Comparison of ENCODE assay signal across 12 cellular contexts in genomic region chr3:46369675-46370132, GRCh38. TPM values are rescaled to one million over a fixed set of nuclear protein-coding genes. Genes with fewer than 3 reads are reported as not detected.
A peak's percentile ranks its signal among the peaks of the same experiment; 100 is the strongest.
DNase-seq lines count a peak whose midpoint lies in the region; ATAC-seq and TF ChIP-seq lines count a peak whose summit lies in the region.
"Had no signal": no experiment of that assay in that cellular context is flagged by ENCODE, and none has a peak within 500 bp of the region (broad histone marks: within the 10 kb centered on the region; RNA-seq: fewer than 3 reads in every experiment).

No MANE protein-coding gene starts in this region.

- CTCF ChIA-PET in activated CD4-positive, alpha-beta T cell treated with anti-CD3 and anti-CD28 coated beads for 36 hours (lab: Charles Lee) = interaction anchor here (0.6 to 5.9 kb wide), 25 partner anchors 9 to 1426 kb away, joined by 3 to 49 read pairs (median 5); partner anchors contain the start of genes CCR2 and CXCR6

- no peaks in the 10 kb centered on the region for H3K4me1 ChIP-seq in gastrocnemius medialis

- DNase-seq in activated CD4-positive, alpha-beta T cell treated with anti-CD3 and anti-CD28 coated beads for 36 hours = peak; percentile 63
- no peak for DNase-seq in activated CD4-positive, alpha-beta T cell treated with anti-CD3 and anti-CD28 coated beads, Interleukin-2, amount 50 U/mL, for 1 hour
- DNase-seq in NCI-H146 (lab: John Stamatoyannopoulos, UW) (no peak), germinal center (ENCODE audit: low spot score) (no peak), gastrocnemius medialis (no peak)
- DNase-seq: foreskin keratinocyte, NCI-H1694, SK-N-SH had no signal

- intact Hi-C loops in activated CD4-positive, alpha-beta T cell treated with anti-CD3 and anti-CD28 coated beads for 36 hours (cut with DNase I, micrococcal nuclease) = loop anchor here (1.0 to 10.0 kb wide), 16 partner anchors 9 to 509 kb away; partner anchors contain the start of genes CCR1 (in 1 of the 2), CCR2 (in 1 of the 2), CCR5AS (in 1 of the 2) and CCRL2 (in 1 of the 2)
- intact Hi-C loops in gastrocnemius medialis (cut with DNase I; ENCODE audit: low total_unique reads) = loop anchor here (10.0 kb wide), 1 partner anchor 285 kb away; no protein-coding TSS in a partner anchor

- H3K4me1 Mint-ChIP-seq in activated CD4-positive, alpha-beta T cell treated with anti-CD3 and anti-CD28 coated beads for 36 hours = peaks cover 40% of the 10 kb centered on the region
- H3K4me1 Mint-ChIP-seq in activated T-helper 17 cell treated with anti-CD3 and anti-CD28 coated beads, Interleukin-2, amount 50 U/mL, for 72 hours = peaks cover 48% of the 10 kb centered on the region
- H3K4me1 Mint-ChIP-seq in stimulated activated memory B cell treated with anti-CD40 and anti-IgM and Interleukin-4, amounts not matched to agents 10 μg/mL and 1 μg/mL and 100 μg/mL, for 72 hours = peaks cover 9% of the 10 kb centered on the region

- no peak for TF ChIP-seq POLR2A in gastrocnemius medialis (IDR thresholded peaks at IDR 0.05)

- TF ChIP-seq CTCF in gastrocnemius medialis (IDR thresholded peaks at IDR 0.05 in 4 of 5, conservative IDR thresholded peaks at IDR 0.05 in 1 of 5) = no peak

- H3K27ac Mint-ChIP-seq in activated CD4-positive, alpha-beta T cell treated with anti-CD3 and anti-CD28 coated beads for 36 hours = peak overlapping the region; percentile 63
- peak overlapping the region; percentile 96 for H3K27ac Mint-ChIP-seq in activated T-helper 17 cell treated with anti-CD3 and anti-CD28 coated beads, Interleukin-2, amount 50 U/mL, for 72 hours
- H3K27ac Mint-ChIP-seq in stimulated activated memory B cell treated with anti-CD40 and anti-IgM and Interleukin-4, amounts not matched to agents 10 μg/mL and 1 μg/mL and 100 μg/mL, for 72 hours = peak overlapping the region; percentile 21

- H3K4me3 Mint-ChIP-seq in activated CD4-positive, alpha-beta T cell treated with anti-CD3 and anti-CD28 coated beads for 36 hours = no peak overlapping the region
- peak overlapping the region; percentile 68 for H3K4me3 Mint-ChIP-seq in activated T-helper 17 cell treated with anti-CD3 and anti-CD28 coated beads, Interleukin-2, amount 50 U/mL, for 72 hours
- H3K4me3 Mint-ChIP-seq in stimulated activated memory B cell treated with anti-CD40 and anti-IgM and Interleukin-4, amounts not matched to agents 10 μg/mL and 1 μg/mL and 100 μg/mL, for 72 hours = no peak overlapping the region

- no peak overlapping the region for H3K4me3 ChIP-seq in gastrocnemius medialis

- peaks cover 0 to 10% (median 2%) of the 10 kb centered on the region in 3 donors for H3K27me3 ChIP-seq in gastrocnemius medialis

- H3K36me3 Mint-ChIP-seq in activated CD4-positive, alpha-beta T cell treated with anti-CD3 and anti-CD28 coated beads for 36 hours (ENCODE audit: low read depth) = no peaks in the 10 kb centered on the region
- no peaks in the 10 kb centered on the region for H3K36me3 Mint-ChIP-seq in activated T-helper 17 cell treated with anti-CD3 and anti-CD28 coated beads, Interleukin-2, amount 50 U/mL, for 72 hours (ENCODE audit: low read depth)
- no peaks in the 10 kb centered on the region for H3K36me3 Mint-ChIP-seq in stimulated activated memory B cell treated with anti-CD40 and anti-IgM and Interleukin-4, amounts not matched to agents 10 μg/mL and 1 μg/mL and 100 μg/mL, for 72 hours

- POLR2A ChIA-PET in activated CD4-positive, alpha-beta T cell treated with anti-CD3 and anti-CD28 coated beads for 36 hours (lab: Charles Lee) = interaction anchor here (0.7 to 2.7 kb wide), 12 partner anchors 10 to 388 kb away, joined by 3 to 23 read pairs (median 6); partner anchors contain the start of gene CCR2

- no peaks in the 10 kb centered on the region for H3K36me3 ChIP-seq in gastrocnemius medialis

- in situ Hi-C loops in gastrocnemius medialis (cut with MboI; ENCODE audit: low sequenced_read_pairs in 4 of 4) = loop anchor here in 1 of 4 donors (10.0 to 25.0 kb wide), 3 partner anchors 95 to 432 kb away; partner anchors contain the start of gene CXCR6

- H3K9me3 ChIP-seq in gastrocnemius medialis = no peaks in the 10 kb centered on the region
- H3K9me3 ChIP-seq: SK-N-SH had no signal

- H3K9me3 Mint-ChIP-seq in activated CD4-positive, alpha-beta T cell treated with anti-CD3 and anti-CD28 coated beads for 36 hours (ENCODE audit: low read depth) = no peaks in the 10 kb centered on the region
- no peaks in the 10 kb centered on the region for H3K9me3 Mint-ChIP-seq in activated T-helper 17 cell treated with anti-CD3 and anti-CD28 coated beads, Interleukin-2, amount 50 U/mL, for 72 hours
- H3K9me3 Mint-ChIP-seq in stimulated activated memory B cell treated with anti-CD40 and anti-IgM and Interleukin-4, amounts not matched to agents 10 μg/mL and 1 μg/mL and 100 μg/mL, for 72 hours = no peaks in the 10 kb centered on the region

- ATAC-seq in activated CD4-positive, alpha-beta T cell treated with anti-CD3 and anti-CD28 coated beads for 36 hours = peak; percentile 82
- peak; percentile 79 for ATAC-seq in HG02973 (IDR thresholded peaks at IDR 0.05; ENCODE audit: unreplicated experiment)
- peak; percentile 87 for ATAC-seq in activated T-helper 17 cell treated with anti-CD3 and anti-CD28 coated beads, Interleukin-2, amount 50 U/mL, for 72 hours (replicated peaks)
- ATAC-seq in stimulated activated memory B cell treated with anti-CD40 and anti-IgM and Interleukin-4, amounts not matched to agents 10 μg/mL and 1 μg/mL and 100 μg/mL, for 72 hours = peak; percentile 57
- ATAC-seq in gastrocnemius medialis = no peak
- ATAC-seq: foreskin keratinocyte had no signal

- H3K27me3 Mint-ChIP-seq in activated CD4-positive, alpha-beta T cell treated with anti-CD3 and anti-CD28 coated beads for 36 hours = peaks cover 44% of the 10 kb centered on the region
- H3K27me3 Mint-ChIP-seq in activated T-helper 17 cell treated with anti-CD3 and anti-CD28 coated beads, Interleukin-2, amount 50 U/mL, for 72 hours = peaks cover 4% of the 10 kb centered on the region
- H3K27me3 Mint-ChIP-seq in stimulated activated memory B cell treated with anti-CD40 and anti-IgM and Interleukin-4, amounts not matched to agents 10 μg/mL and 1 μg/mL and 100 μg/mL, for 72 hours = no peaks in the 10 kb centered on the region

- no peak overlapping the region for H3K27ac ChIP-seq in gastrocnemius medialis
- H3K27ac ChIP-seq: foreskin keratinocyte had no signal

RNA-seq across cellular contexts. Expression of gene CCR5, which starts 1.0 kb away (rescaled TPM):
- under 1 TPM; 0.14 to 0.25 TPM for total RNA-seq in activated CD4-positive, alpha-beta T cell treated with anti-CD3 and anti-CD28 coated beads for 36 hours
- 10 to 100 TPM in 1 of 2 donors, 1 to 10 TPM in 1; 2.2 to 13.8 TPM for total RNA-seq in activated T-helper 17 cell treated with anti-CD3 and anti-CD28 coated beads, Interleukin-2, amount 50 U/mL, for 72 hours
- under 1 TPM in 3 of 4 donors, not detected in 1; 0.07 to 0.20 (median 0.10) TPM for total RNA-seq in gastrocnemius medialis
- total RNA-seq: foreskin keratinocyte, myocyte had no signal

RNA-seq across cellular contexts. Expression of gene CCR2, which starts 15.8 kb away (rescaled TPM):
- total RNA-seq in activated CD4-positive, alpha-beta T cell treated with anti-CD3 and anti-CD28 coated beads for 36 hours = under 1 TPM in 1 of 2 experiments, not detected in 1; 0.09 TPM
- total RNA-seq in activated T-helper 17 cell treated with anti-CD3 and anti-CD28 coated beads, Interleukin-2, amount 50 U/mL, for 72 hours = 10 to 100 TPM in 1 of 2 donors, 1 to 10 TPM in 1; 2.9 to 17.5 TPM
- total RNA-seq in gastrocnemius medialis = 1 to 10 TPM in 1 of 4 donors, under 1 TPM in 3; 0.15 to 1.4 (median 0.80) TPM
- total RNA-seq: foreskin keratinocyte, myocyte had no signal

RNA-seq across cellular contexts. Expression of gene CCRL2, which starts 37.4 kb away (rescaled TPM):
- 1 to 10 TPM; 1.0 to 1.3 TPM for total RNA-seq in activated CD4-positive, alpha-beta T cell treated with anti-CD3 and anti-CD28 coated beads for 36 hours
- 1 to 10 TPM; 2.1 to 3.7 TPM for total RNA-seq in activated T-helper 17 cell treated with anti-CD3 and anti-CD28 coated beads, Interleukin-2, amount 50 U/mL, for 72 hours
- total RNA-seq in gastrocnemius medialis = 1 to 10 TPM in 2 of 4 donors, under 1 TPM in 2; 0.29 to 2.5 (median 1.7) TPM
- total RNA-seq: foreskin keratinocyte had no signal

Comparison
In these comparisons a context has a peak if more than half of its experiments do, and no peak if none do; other contexts are left out.
1. ATAC-seq: peak in activated CD4-positive, alpha-beta T cell treated with anti-CD3 and anti-CD28 coated beads for 36 hours (single experiment), HG02973 (single experiment), activated T-helper 17 cell treated with anti-CD3 and anti-CD28 coated beads, Interleukin-2, amount 50 U/mL, for 72 hours (single experiment) and stimulated activated memory B cell treated with anti-CD40 and anti-IgM and Interleukin-4, amounts not matched to agents 10 μg/mL and 1 μg/mL and 100 μg/mL, for 72 hours (single experiment); none in gastrocnemius medialis (0 of 2).
2. H3K27ac Mint-ChIP-seq: peak in every context shown above with its lines; median percentile 96 in activated T-helper 17 cell treated with anti-CD3 and anti-CD28 coated beads, Interleukin-2, amount 50 U/mL, for 72 hours; 63 in activated CD4-positive, alpha-beta T cell treated with anti-CD3 and anti-CD28 coated beads for 36 hours; 21 in stimulated activated memory B cell treated with anti-CD40 and anti-IgM and Interleukin-4, amounts not matched to agents 10 μg/mL and 1 μg/mL and 100 μg/mL, for 72 hours.